Comparison of ENCODE assay signal across 24 cellular contexts in the genomic region with DNA sequence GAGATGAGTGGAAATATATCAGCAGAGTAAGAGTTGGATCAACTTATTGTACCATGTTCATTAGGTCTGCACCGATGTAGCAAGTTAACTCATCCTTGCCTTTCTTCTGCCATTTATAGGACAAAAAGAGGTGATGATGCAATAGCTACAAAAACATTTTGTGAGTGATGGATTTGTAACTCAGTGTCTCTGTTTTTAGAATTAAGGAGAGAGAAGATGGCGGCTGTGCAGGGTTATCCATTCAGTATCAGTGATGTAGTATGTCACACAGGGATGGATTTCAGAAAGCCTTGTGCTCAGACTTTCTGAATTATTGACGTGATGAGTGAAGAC.
DNase-seq lines count a peak whose midpoint lies in the region; ATAC-seq, FAIRE-seq and TF ChIP-seq lines count a peak whose summit lies in the region.
"Had no signal": no experiment of that assay in that cellular context is flagged by ENCODE, and none has a peak within 500 bp of the region (broad histone marks: within the 10 kb centered on the region; RNA-seq: fewer than 3 reads in every experiment).

No MANE protein-coding gene starts in this region.

- peak overlapping the region; percentile 61 for H2BK5ac ChIP-seq in IMR-90 (ENCODE audit: low read depth, low read length, poor library complexity, severe bottlenecking)

- H2AK9ac ChIP-seq in IMR-90 (replicated peaks; ENCODE audit: low read depth, low read length, poor library complexity): no peak overlapping the region

- H3K36me3 ChIP-seq in ACC112 (ENCODE audit: insufficient read depth, low read length): peaks cover 20% of the 10 kb centered on the region
- H3K36me3 ChIP-seq in IMR-90 (ENCODE audit: control insufficient read depth, insufficient read depth, low read length): peaks cover 19% of the 10 kb centered on the region
- H3K36me3 ChIP-seq in endothelial cell of umbilical vein (ENCODE audit: control insufficient read depth in 2 of 2, extremely low read depth in 1 of 2, insufficient read depth in 2 of 2, low read length in 2 of 2): peaks cover 2 to 4% of the 10 kb centered on the region in 2 experiments
- H3K36me3 ChIP-seq: ovary had no signal

- dilution Hi-C loops in IMR-90 (cut with HindIII; ENCODE audit: low sequenced_read_pairs, unreplicated experiment) (no loop called here), endothelial cell of umbilical vein (cut with MboI; ENCODE audit: extremely low pct_ligation_motif_present, low sequenced_read_pairs) (no loop called here)

- H3K27me3 Mint-ChIP-seq in mesothelial cell of epicardium (ENCODE audit: low read depth): no peaks in the 10 kb centered on the region
- H3K27me3 Mint-ChIP-seq: CD4-positive, CD25-positive, alpha-beta regulatory T cell had no signal

- H2BK15ac ChIP-seq in IMR-90 (ENCODE audit: low read depth, low read length): no peak overlapping the region

- H3K56ac ChIP-seq in IMR-90 (ENCODE audit: extremely low read depth, insufficient read depth, low read length): no peak overlapping the region

- H3K36me3 Mint-ChIP-seq in mesothelial cell of epicardium: peaks cover 20% of the 10 kb centered on the region
- H3K36me3 Mint-ChIP-seq: stimulated activated memory B cell treated with anti-CD40 and anti-IgM and Interleukin-4, amounts not matched to agents 10 μg/mL and 1 μg/mL and 100 μg/mL, for 72 hours had no signal

- H3K4me3 ChIP-seq in ACC112 (ENCODE audit: low read depth, low read length) (no peak overlapping the region), IMR-90 (ENCODE audit: insufficient read depth, low read depth, low read length) (no peak overlapping the region), endothelial cell of umbilical vein (replicated peaks in 1 of 3; ENCODE audit: insufficient read depth in 1 of 3, low read depth in 1 of 3, low read length in 3 of 3) (no peak overlapping the region)
- H3K4me3 ChIP-seq: ovary, SJSA1 had no signal

- no peak overlapping the region for H2BK120ac ChIP-seq in IMR-90 (ENCODE audit: low read depth, low read length)

- peaks cover 20% of the 10 kb centered on the region for H3K4me1 Mint-ChIP-seq in mesothelial cell of epicardium
- H3K4me1 Mint-ChIP-seq: CD4-positive, CD25-positive, alpha-beta regulatory T cell; naive thymus-derived CD8-positive, alpha-beta T cell; stimulated activated memory B cell treated with anti-CD40 and anti-IgM and Interleukin-4, amounts not matched to agents 10 μg/mL and 1 μg/mL and 100 μg/mL, for 72 hours had no signal

- no peak overlapping the region for H3K9ac ChIP-seq in IMR-90 (ENCODE audit: low read depth, low read length)
- no peak overlapping the region for H3K9ac ChIP-seq in endothelial cell of umbilical vein (replicated peaks; ENCODE audit: extremely low read depth, insufficient read depth, low read length)

- no peaks in the 10 kb centered on the region for H4K20me1 ChIP-seq in IMR-90 (ENCODE audit: insufficient read depth, low read length)
- no peaks in the 10 kb centered on the region for H4K20me1 ChIP-seq in endothelial cell of umbilical vein (replicated peaks; ENCODE audit: control insufficient read depth, extremely low read depth, insufficient read depth, low read length)

- no peaks in the 10 kb centered on the region for H3K27me3 ChIP-seq in ACC112 (ENCODE audit: insufficient read depth, low read length)
- H3K27me3 ChIP-seq in IMR-90 (ENCODE audit: control insufficient read depth, insufficient read depth, low read length): no peaks in the 10 kb centered on the region
- H3K27me3 ChIP-seq in endothelial cell of umbilical vein (ENCODE audit: control insufficient read depth in 2 of 2, insufficient read depth in 2 of 2, low read length in 2 of 2): no peaks in the 10 kb centered on the region
- H3K27me3 ChIP-seq: ovary, SJSA1 had no signal

- DNase-seq in IMR-90: no peak
- DNase-seq in endothelial cell of umbilical vein (ENCODE audit: low read depth, low spot score): no peak
- DNase-seq in mesothelial cell of epicardium (ENCODE audit: low spot score in 2 of 2, unreplicated experiment in 2 of 2): no peak
- DNase-seq in HEK293T (ENCODE audit: extremely low spot score): no peak
- DNase-seq in activated T-cell treated with anti-CD3 and anti-CD28 coated beads, Interleukin-2, amount 50 U/mL, for 48 hours: no peak
- DNase-seq: activated CD4-positive, alpha-beta T cell treated with anti-CD3 and anti-CD28 coated beads for 48 hours; activated naive CD4-positive, alpha-beta T cell treated with Interleukin-2 at 50 U/mL for 16 hours; activated T-cell treated with anti-CD3 and anti-CD28 coated beads, Interleukin-2, amount 50 U/mL, for 4 hours; CD4-positive, CD25-positive, alpha-beta regulatory T cell; cortex of kidney; kidney; naive thymus-derived CD8-positive, alpha-beta T cell; NCI-H1048; NCI-H1694 treated with DMSO at 0.1 percent for 48 hours; NCI-H524 treated with DMSO at 0.1 percent for 48 hours; ovary; retina; stimulated activated CD4-positive, alpha-beta T cell treated with anti-CD3 and anti-CD28 coated beads, Interleukin-4, amount 100 ng/mL, for 1 hour had no signal

- no peak overlapping the region for H4K91ac ChIP-seq in IMR-90 (ENCODE audit: insufficient read depth, low read depth, low read length)

- peak overlapping the region; percentile 44; the same call in 1 of the 2 replicates for H3K23ac ChIP-seq in IMR-90 (ENCODE audit: low read depth, low read length)

- H4K8ac ChIP-seq in IMR-90 (ENCODE audit: low read depth in 2 of 2, low read length in 2 of 2): peak overlapping the region in 1 of 2 experiments; percentile 8; a peak in 1 of 4 replicates

- H3K4me1 ChIP-seq in ACC112 (ENCODE audit: control insufficient read depth, insufficient read depth, low read length, unreplicated experiment) (peaks cover 17% of the 10 kb centered on the region), IMR-90 (ENCODE audit: control insufficient read depth, insufficient read depth, low read length) (peaks cover 2% of the 10 kb centered on the region; the same call in 1 of the 2 replicates), endothelial cell of umbilical vein (ENCODE audit: control insufficient read depth, extremely low read depth, insufficient read depth, low read length) (peaks cover 9% of the 10 kb centered on the region)

- POLR2A ChIA-PET in IMR-90 (lab: Charles Lee; ENCODE audit: unreplicated experiment) (no interaction called here), endothelial cell of umbilical vein (lab: Charles Lee) (no interaction called here), HEK293T (lab: Yijun Ruan, JAX) (no interaction called here)

- in situ Hi-C loops in IMR-90 (cut with MboI; ENCODE audit: low sequenced_read_pairs): no loop called here

- no peak for TF ChIP-seq RAD21 in IMR-90 (IDR thresholded peaks at IDR 0.05; ENCODE audit: low read length)

- CTCF ChIA-PET in IMR-90 (lab: Yijun Ruan, JAX) (interaction anchor here (0.6 kb wide), 1 partner anchor 107 kb away, joined by 3 read pairs; no protein-coding TSS in a partner anchor), endothelial cell of umbilical vein (lab: Charles Lee) (interaction anchor here (0.8 to 1.7 kb wide), 3 partner anchors 8 to 108 kb away, joined by 3 to 6 read pairs (median 5); no protein-coding TSS in a partner anchor), HEK293T (lab: Yijun Ruan, JAX) (no interaction called here)

- no peak overlapping the region; the same call in 1 of the 2 replicates for H3K18ac ChIP-seq in IMR-90 (ENCODE audit: low read depth, low read length)

- no peaks in the 10 kb centered on the region for H3K79me2 ChIP-seq in ACC112 (ENCODE audit: control insufficient read depth, insufficient read depth, low read length, unreplicated experiment)
- H3K79me2 ChIP-seq in endothelial cell of umbilical vein (ENCODE audit: control insufficient read depth, insufficient read depth, low read length): no peaks in the 10 kb centered on the region

- no peak overlapping the region for H2BK20ac ChIP-seq in IMR-90 (ENCODE audit: low read depth, low read length)

- H3K9me1 ChIP-seq in IMR-90 (ENCODE audit: insufficient read depth, low read length) (peaks cover 6% of the 10 kb centered on the region), endothelial cell of umbilical vein (replicated peaks; ENCODE audit: control insufficient read depth, extremely low read depth, insufficient read depth, low read length) (no peaks in the 10 kb centered on the region)

- no peaks in the 10 kb centered on the region for H3K9me3 ChIP-seq in IMR-90 (ENCODE audit: control insufficient read depth, insufficient read depth, low read length)
- H3K9me3 ChIP-seq in endothelial cell of umbilical vein (replicated peaks; ENCODE audit: control insufficient read depth, insufficient read depth, low read length): no peaks in the 10 kb centered on the region
- H3K9me3 ChIP-seq: ovary, SJSA1 had no signal

- H3K27ac Mint-ChIP-seq in mesothelial cell of epicardium: peak overlapping the region; percentile 67
- H3K27ac Mint-ChIP-seq: CD4-positive, CD25-positive, alpha-beta regulatory T cell; naive thymus-derived CD8-positive, alpha-beta T cell; stimulated activated memory B cell treated with anti-CD40 and anti-IgM and Interleukin-4, amounts not matched to agents 10 μg/mL and 1 μg/mL and 100 μg/mL, for 72 hours; T-helper 1 cell treated with Interleukin-12 subunit alpha and Interleukin-12 subunit beta and Interleukin-4 antibody, amounts not matched to agents 30 μg/mL and 1 μg/mL, for 36 hours had no signal

- 20% methylated on average over 2 of the region's 3 CpGs; no CpG with 5 or more reads in 1 of the 2 experiments for WGBS in IMR-90 (ENCODE audit: extremely low coverage in 2 of 2, insufficient read length in 1 of 2), 2 experiments

- ATAC-seq in IMR-90 (ENCODE audit: low read depth): peak; percentile 14
- no peak for ATAC-seq in GM21367 (IDR thresholded peaks at IDR 0.05; ENCODE audit: unreplicated experiment)
- no peak for ATAC-seq in HG03439 (IDR thresholded peaks at IDR 0.05; ENCODE audit: unreplicated experiment)
- ATAC-seq: activated T-cell treated with anti-CD3 and anti-CD28 coated beads, Interleukin-2, amount 50 U/mL, for 4 hours; naive thymus-derived CD8-positive, alpha-beta T cell; stimulated activated memory B cell treated with anti-CD40 and anti-IgM and Interleukin-4, amounts not matched to agents 10 μg/mL and 1 μg/mL and 100 μg/mL, for 72 hours had no signal

- H3K27ac ChIP-seq in ACC112 (ENCODE audit: low read depth, low read length): peak overlapping the region; percentile 27; the same call in 1 of the 2 replicates
- H3K27ac ChIP-seq in IMR-90 (ENCODE audit: insufficient read depth, low read length): no peak overlapping the region
- no peak overlapping the region for H3K27ac ChIP-seq in endothelial cell of umbilical vein (ENCODE audit: insufficient read depth, low read depth, low read length)
- H3K27ac ChIP-seq: ovary, SJSA1 had no signal

- intact Hi-C loops in IMR-90 (cut with micrococcal nuclease) (no loop called here), endothelial cell of umbilical vein (cut with micrococcal nuclease) (no loop called here)

- BruUV-seq in IMR-90 (replicated peaks; lab: Mats Ljungman, UMichigan) (no TSS peak), endothelial cell of umbilical vein (replicated peaks; lab: Mats Ljungman, UMichigan) (no TSS peak)

- H2AFZ ChIP-seq in ACC112 (ENCODE audit: low read length, unreplicated experiment) (no peak overlapping the region), IMR-90 (replicated peaks; ENCODE audit: low read length, poor library complexity) (no peak overlapping the region), endothelial cell of umbilical vein (ENCODE audit: low read depth, low read length) (no peak overlapping the region)

- no peak overlapping the region for H3K4me3 Mint-ChIP-seq in mesothelial cell of epicardium
- H3K4me3 Mint-ChIP-seq: activated T-cell treated with anti-CD3 and anti-CD28 coated beads, Interleukin-2, amount 50 U/mL, for 4 hours; CD4-positive, CD25-positive, alpha-beta regulatory T cell; naive thymus-derived CD8-positive, alpha-beta T cell; stimulated activated memory B cell treated with anti-CD40 and anti-IgM and Interleukin-4, amounts not matched to agents 10 μg/mL and 1 μg/mL and 100 μg/mL, for 72 hours; T-helper 1 cell treated with Interleukin-12 subunit alpha and Interleukin-12 subunit beta and Interleukin-4 antibody, amounts not matched to agents 30 μg/mL and 1 μg/mL, for 36 hours had no signal

- TF ChIP-seq CTCF in IMR-90 (conservative IDR thresholded peaks at IDR 0.05; ENCODE audit: low read depth, low read length): no peak
- TF ChIP-seq CTCF in endothelial cell of umbilical vein (IDR thresholded peaks at IDR 0.05; ENCODE audit: extremely low read depth in 1 of 2, insufficient read depth in 1 of 2, low read depth in 1 of 2, low read length in 2 of 2): no peak
- TF ChIP-seq CTCF in mesothelial cell of epicardium (IDR thresholded peaks at IDR 0.05; ENCODE audit: unreplicated experiment): no peak

- no peak overlapping the region; the same call in 1 of the 2 replicates for H4K5ac ChIP-seq in IMR-90 (ENCODE audit: low read depth, low read length)

- 0 out of 2 replicates have a peak overlapping the region, but pooled peaks have one; percentile 25 for H3K14ac ChIP-seq in IMR-90 (replicated peaks; ENCODE audit: low read depth, low read length)

- TF ChIP-seq POLR2A in IMR-90 (IDR thresholded peaks at IDR 0.05; ENCODE audit: low read depth, low read length) (no peak), endothelial cell of umbilical vein (IDR thresholded peaks at IDR 0.05; ENCODE audit: low read depth, low read length) (no peak)

- H3K9me3 Mint-ChIP-seq in mesothelial cell of epicardium: peaks cover 2% of the 10 kb centered on the region
- H3K9me3 Mint-ChIP-seq: activated T-cell treated with anti-CD3 and anti-CD28 coated beads, Interleukin-2, amount 50 U/mL, for 4 hours; T-helper 1 cell treated with Interleukin-12 subunit alpha and Interleukin-12 subunit beta and Interleukin-4 antibody, amounts not matched to agents 30 μg/mL and 1 μg/mL, for 36 hours had no signal

- H3K4me2 ChIP-seq in IMR-90 (ENCODE audit: low read depth, low read length) (peak overlapping the region; percentile 54; the same call in 1 of the 2 replicates), endothelial cell of umbilical vein (ENCODE audit: insufficient read depth, low read length) (peak overlapping the region; percentile 19)

- H2AK5ac ChIP-seq in IMR-90 (ENCODE audit: low read depth, low read length): no peak overlapping the region; the same call in 1 of the 2 replicates

- H3K79me1 ChIP-seq in IMR-90 (ENCODE audit: low read depth in 1 of 2, low read length in 2 of 2): peaks cover 6 to 14% of the 10 kb centered on the region in 2 experiments; a peak in 3 of 4 replicates

- FAIRE-seq in endothelial cell of umbilical vein (lab: Jason Lieb, UNC): peak; percentile 68
- FAIRE-seq: kidney had no signal

- peak overlapping the region; percentile 51; the same call in 1 of the 2 replicates for H3K4ac ChIP-seq in IMR-90 (ENCODE audit: low read depth, low read length)
